In the genomic region with DNA sequence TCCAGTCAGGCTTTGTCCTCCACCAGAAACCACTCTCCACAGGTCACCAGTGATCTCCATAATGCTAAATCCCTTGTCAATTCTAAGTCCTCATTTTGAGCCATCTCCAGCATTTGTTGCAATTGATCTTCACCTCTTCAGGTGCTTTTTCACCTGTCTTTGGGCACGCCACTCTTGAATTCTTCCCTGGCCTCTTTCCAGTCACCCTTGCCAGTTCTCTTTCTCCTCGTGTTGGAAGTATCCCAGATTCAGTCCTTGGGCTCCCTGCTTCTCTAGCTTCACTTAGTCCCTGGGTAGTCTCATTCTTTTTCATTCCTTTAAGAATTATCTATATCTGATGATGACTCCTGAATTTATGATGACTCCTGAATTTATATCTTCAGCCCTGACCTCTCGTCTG, we compare ENCODE assay signal across 20 cellular contexts. TPM values are rescaled to one million over a fixed set of nuclear protein-coding genes. Genes with fewer than 3 reads are reported as not detected.
DNase-seq lines count a peak whose midpoint lies in the region; ATAC-seq, FAIRE-seq and TF ChIP-seq lines count a peak whose summit lies in the region.
"Had no signal": no experiment of that assay in that cellular context is flagged by ENCODE, and none has a peak within 500 bp of the region (broad histone marks: within the 10 kb centered on the region; RNA-seq: fewer than 3 reads in every experiment).

No MANE protein-coding gene starts in this region.

- no peak for FAIRE-seq in HepG2 (lab: Jason Lieb, UNC)
- no peak for FAIRE-seq in GM12878 (lab: Jason Lieb, UNC)
- no peak for FAIRE-seq in GM12892 (lab: Jason Lieb, UNC)
- FAIRE-seq: G401.6, H54 had no signal

- peaks cover 20% of the 10 kb centered on the region for H4K20me1 ChIP-seq in HepG2 (ENCODE audit: insufficient read depth, low read length)
- H4K20me1 ChIP-seq in GM12878 (ENCODE audit: control insufficient read depth, insufficient read depth) = no peaks in the 10 kb centered on the region

- no peaks in the 10 kb centered on the region for H3K9me3 ChIP-seq in HepG2 (ENCODE audit: low read length)
- no peaks in the 10 kb centered on the region for H3K9me3 ChIP-seq in right lobe of liver
- peaks cover 2% of the 10 kb centered on the region; the same call in 2 of the 3 replicates for H3K9me3 ChIP-seq in GM12878 (replicated peaks; ENCODE audit: control insufficient read depth, insufficient read depth, low read length)
- H3K9me3 ChIP-seq: HAP-1 had no signal

- POLR2A ChIA-PET in HepG2 (lab: Yijun Ruan, JAX) = no interaction called here
- POLR2A ChIA-PET in GM12878 (lab: Charles Lee) = no interaction called here

- intact Hi-C loops in HepG2 (cut with micrococcal nuclease; ENCODE audit: unreplicated experiment) = no loop called here
- intact Hi-C loops in right lobe of liver (cut with DNase I) = no loop called here
- intact Hi-C loops in GM12878 (cut with micrococcal nuclease; ENCODE audit: unreplicated experiment) = no loop called here

- H3K4me2 ChIP-seq in HepG2 (ENCODE audit: low read depth, low read length) = no peak overlapping the region
- H3K4me2 ChIP-seq in GM12878 (ENCODE audit: control insufficient read depth, insufficient read depth) = no peak overlapping the region

- DNase-seq in HepG2 (ENCODE audit: low spot score) = no peak
- DNase-seq in right lobe of liver = no peak
- no peak for DNase-seq in GM12878 (ENCODE audit: low read depth, low spot score)
- no peak for DNase-seq in epithelial cell of prostate (ENCODE audit: low read depth, low spot score)
- no peak for DNase-seq in GM12892 (ENCODE audit: insufficient read length)
- DNase-seq in kidney tubule cell (ENCODE audit: low spot score) = no peak
- DNase-seq: 8988T; Calu3; CD4-positive, alpha-beta memory T cell; COR-L47; DMS53; DMS79 treated with DMSO at 0.1 percent for 48 hours; GOT3; HFFc6 had no signal

- TF ChIP-seq POLR2A in HepG2 (IDR thresholded peaks at IDR 0.05; ENCODE audit: insufficient read depth in 1 of 2, low read depth in 2 of 2, low read length in 2 of 2) (no peak), right lobe of liver (IDR thresholded peaks at IDR 0.05) (no peak), GM12878 (IDR thresholded peaks at IDR 0.05; ENCODE audit: low read depth, low read length) (no peak), GM12892 (IDR thresholded peaks at IDR 0.05; ENCODE audit: low read depth, low read length) (no peak)

- SMC1A ChIA-PET in GM12878 (lab: Charles Lee; ENCODE audit: uncharacterized antibody, unreplicated experiment) = no interaction called here

- in situ Hi-C loops in HepG2 (cut with HindIII; ENCODE audit: extremely low pct_ligation_motif_present, low pct_unique_long_range_greater_than_20kb) = no loop called here
- in situ Hi-C loops in GM12878 (cut with MboI) = no loop called here

- no peaks in the 10 kb centered on the region for H3K27me3 ChIP-seq in HepG2 (ENCODE audit: control insufficient read depth in 1 of 2, insufficient read depth in 2 of 2, low read length in 2 of 2)
- H3K27me3 ChIP-seq in right lobe of liver = no peaks in the 10 kb centered on the region
- H3K27me3 ChIP-seq in GM12878 (replicated peaks in 1 of 2; ENCODE audit: control insufficient read depth in 2 of 2, insufficient read depth in 2 of 2, low read length in 1 of 2) = no peaks in the 10 kb centered on the region

- TF ChIP-seq RAD21 in HepG2 (CRISPR knock-in tag; IDR thresholded peaks at IDR 0.05) (no peak), GM12878 (IDR thresholded peaks at IDR 0.05; ENCODE audit: insufficient read depth, low read depth, low read length) (no peak)

- H3K4me1 ChIP-seq in HepG2 (ENCODE audit: insufficient read depth, low read length) (peaks cover 42% of the 10 kb centered on the region), right lobe of liver (peaks cover 0 to 36% (median 10%) of the 10 kb centered on the region in 4 donors), GM12878 (ENCODE audit: control insufficient read depth, insufficient read depth, low read length) (no peaks in the 10 kb centered on the region)
- H3K4me1 ChIP-seq: HAP-1 had no signal

- H3K36me3 ChIP-seq in HepG2 (replicated peaks in 1 of 2; ENCODE audit: control insufficient read depth in 1 of 2, insufficient read depth in 2 of 2, low read length in 2 of 2) (peaks cover 31 to 79% of the 10 kb centered on the region in 2 experiments), right lobe of liver (peaks cover 0 to 29% (median 12%) of the 10 kb centered on the region in 4 donors), GM12878 (ENCODE audit: control insufficient read depth in 2 of 2, insufficient read depth in 2 of 2, low read length in 1 of 2) (peaks cover 12 to 54% of the 10 kb centered on the region in 2 experiments)

- H3K9ac ChIP-seq in HepG2 (ENCODE audit: insufficient read depth, low read depth, low read length) = no peak overlapping the region
- no peak overlapping the region for H3K9ac ChIP-seq in GM12878 (ENCODE audit: control insufficient read depth, insufficient read depth, low read length)

- TF ChIP-seq EP300 in HepG2 (IDR thresholded peaks at IDR 0.05; ENCODE audit: low read depth in 2 of 2, low read length in 2 of 2) = no peak
- TF ChIP-seq EP300 in HepG2 (CRISPR knock-in tag; IDR thresholded peaks at IDR 0.05; ENCODE audit: borderline replicate concordance) = no peak
- no peak for TF ChIP-seq EP300 in GM12878 (IDR thresholded peaks at IDR 0.05; ENCODE audit: borderline replicate concordance in 1 of 2, control insufficient read depth in 1 of 2, low read depth in 2 of 2, low read length in 2 of 2)

- ATAC-seq in HepG2 = no peak
- no peak for ATAC-seq in right lobe of liver
- ATAC-seq in GM12878 = no peak
- no peak for ATAC-seq in GM18502 (IDR thresholded peaks at IDR 0.05; ENCODE audit: poor library complexity, unreplicated experiment)

- H2AFZ ChIP-seq in HepG2 (ENCODE audit: low read length) (no peak overlapping the region), GM12878 (ENCODE audit: control insufficient read depth, low read depth, low read length) (no peak overlapping the region)

- TF ChIP-seq CTCF in HepG2 (CRISPR knock-in tag; IDR thresholded peaks at IDR 0.05) = no peak
- no peak for TF ChIP-seq CTCF in right lobe of liver (IDR thresholded peaks at IDR 0.05)
- no peak for TF ChIP-seq CTCF in GM12878 (IDR thresholded peaks at IDR 0.05 in 2 of 3, conservative IDR thresholded peaks at IDR 0.05 in 1 of 3; ENCODE audit: control insufficient read depth in 2 of 3, extremely low read depth in 1 of 3, insufficient read depth in 1 of 3, low read depth in 3 of 3, low read length in 3 of 3)

- CTCF ChIA-PET in HepG2 (lab: Yijun Ruan, JAX; ENCODE audit: low intra/inter-chr PET ratio, low total read pairs) (no interaction called here), GM12878 (lab: Yijun Ruan, JAX) (interaction anchor here (1.3 kb wide), 1 partner anchor 83 kb away, joined by 3 read pairs; no protein-coding TSS in a partner anchor)

- WGBS in HepG2 (ENCODE audit: low lambda C conversion rate) = 100% methylated on average over 3 of the region's 3 CpGs
- 45% methylated on average over 3 of the region's 3 CpGs for WGBS in right lobe of liver (ENCODE audit: insufficient coverage, low coverage, low lambda C conversion rate, missing lambda C conversion rate)
- WGBS in GM12878 (ENCODE audit: insufficient coverage, insufficient replicate concordance, low lambda C conversion rate, missing lambda C conversion rate) = 94% methylated on average over 3 of the region's 3 CpGs

- H3K79me2 ChIP-seq in HepG2 (ENCODE audit: insufficient read depth, low read length) (peaks cover 24% of the 10 kb centered on the region), GM12878 (ENCODE audit: control insufficient read depth, insufficient read depth, low read length) (peaks cover 3% of the 10 kb centered on the region)

- RAD21 ChIA-PET in GM12878 (lab: Charles Lee; ENCODE audit: unreplicated experiment) = no interaction called here

- H3K27ac ChIP-seq in HepG2 (ENCODE audit: extremely low read length, insufficient read depth, low read length) (no peak overlapping the region), right lobe of liver (no peak overlapping the region), GM12878 (ENCODE audit: control insufficient read depth, insufficient read depth) (no peak overlapping the region), epithelial cell of prostate (peak overlapping the region; percentile 82)

- BruUV-seq in HepG2 (replicated peaks; lab: Mats Ljungman, UMichigan) (no TSS peak), GM12878 (replicated peaks; lab: Mats Ljungman, UMichigan) (TSS peak; percentile 87)

- H3K4me3 ChIP-seq in HepG2 (replicated peaks in 1 of 3; ENCODE audit: insufficient read depth in 1 of 3, low read depth in 2 of 3, low read length in 3 of 3) (no peak overlapping the region), right lobe of liver (no peak overlapping the region), GM12878 (no peak overlapping the region)
- H3K4me3 ChIP-seq: HAP-1 had no signal

RNA-seq across cellular contexts. Expression of a gene that starts 37.5 kb away (rescaled TPM):
- total RNA-seq in HepG2 (2016; rRNA removed; fragmentation: Illumina TruSeq; extraction: Trizol) (99.7 and 188 TPM in 2 replicates), right lobe of liver (10 to 100 TPM; 15.8 to 35.8 (median 22.3) TPM), GM12878 (2014; rRNA removed) (52.6 and 59.6 TPM in 2 replicates), GM12878 (2014; rRNA removed; fragmentation: Illumina TruSeq; extraction: Trizol) (69.8 and 71.0 TPM in 2 replicates), GM12878 (2021) (72.6 TPM in 2 replicates)
- total RNA-seq in HepG2 (2016; cell fraction: cytosol; rRNA removed; fragmentation: Illumina TruSeq; extraction: Trizol; ENCODE audit: low read depth) = 19.1 and 23.2 TPM in 2 replicates
- 102 and 181 TPM in 2 replicates for total RNA-seq in HepG2 (2016; cell fraction: insoluble cytoplasmic fraction; rRNA removed; fragmentation: Illumina TruSeq; extraction: Trizol)
- 106 and 120 TPM in 2 replicates for total RNA-seq in HepG2 (2016; cell fraction: membrane; rRNA removed; fragmentation: Illumina TruSeq; extraction: Trizol)
- 59.2 and 61.8 TPM in 2 replicates for total RNA-seq in HepG2 (2016; cell fraction: nucleus; rRNA removed; fragmentation: Illumina TruSeq; extraction: Trizol)
- polyA plus RNA-seq in HepG2 (2011; rRNA removed) (72.5 and 89.5 TPM in 2 replicates), GM12878 (2011; rRNA removed) (100 and 162 TPM in 2 replicates), GM12878 (2014; fragmentation: Illumina TruSeq; extraction: Trizol) (62.6 and 76.2 TPM in 2 replicates), GM12878 (2014; fragmentation: Nextera tagmentation; extraction: Ambion mirVana) (10 to 100 TPM; 20.6 to 23.4 TPM), GM12878 (2014; rRNA removed) (28.0 and 35.6 TPM in 2 replicates), GM12878 (2016; fragmentation: Nextera tagmentation; extraction: Ambion mirVana) (10 to 100 TPM; 47.5 to 52.5 TPM)
- 38.7 and 59.9 TPM in 2 replicates for polyA plus RNA-seq in HepG2 (2011; cell fraction: cytosol; rRNA removed)
- 17.3 and 27.5 TPM in 2 replicates for polyA plus RNA-seq in HepG2 (2011; cell fraction: nucleus; rRNA removed)
- polyA plus RNA-seq in HepG2 (2012) = 88.0 and 112 TPM in 2 replicates
- 10.3 and 11.1 TPM in 2 replicates for polyA plus RNA-seq in HepG2 (2016; cell fraction: cytosol; fragmentation: Illumina TruSeq; extraction: Trizol; ENCODE audit: low read depth)
- 125 and 127 TPM in 2 replicates for polyA plus RNA-seq in HepG2 (2016; cell fraction: insoluble cytoplasmic fraction; fragmentation: Illumina TruSeq; extraction: Trizol; ENCODE audit: low read depth)
- 48.4 and 51.8 TPM in 2 replicates for polyA plus RNA-seq in HepG2 (2016; cell fraction: membrane; fragmentation: Illumina TruSeq; extraction: Trizol; ENCODE audit: low read depth)
- polyA plus RNA-seq in HepG2 (2016; cell fraction: nucleus; fragmentation: Illumina TruSeq; extraction: Trizol; ENCODE audit: insufficient read depth, low read depth) = 46.4 and 50.6 TPM in 2 replicates
- polyA minus RNA-seq in HepG2 (2011; rRNA and poly(A)+ RNA removed; ENCODE audit: low replicate concordance) = 21.4 and 67.1 TPM in 2 replicates
- polyA minus RNA-seq in HepG2 (2011; cell fraction: cytosol; rRNA and poly(A)+ RNA removed) = 105 and 119 TPM in 2 replicates
- 83.8 and 92.4 TPM in 2 replicates for polyA minus RNA-seq in HepG2 (2011; cell fraction: nucleus; rRNA and poly(A)+ RNA removed)
- 80.8 and 88.1 TPM in 2 replicates for total RNA-seq in GM12878 (2013; cell fraction: nucleolus; rRNA removed)
- 24.7 TPM for polyA plus RNA-seq in GM12878 (2011; ENCODE audit: low read depth)
- polyA plus RNA-seq in GM12878 (2011; cell fraction: cytosol; rRNA removed) = 32.0 and 38.4 TPM in 2 replicates
- polyA plus RNA-seq in GM12878 (2011; cell fraction: nucleus; rRNA removed) = 28.7 and 36.7 TPM in 2 replicates
- polyA plus RNA-seq in GM12878 (2012) = 24.5 and 34.8 TPM in 2 replicates
- polyA minus RNA-seq in GM12878 (2011; rRNA and poly(A)+ RNA removed) = 77.4 and 116 TPM in 2 replicates
- 37.0 and 41.8 TPM in 2 replicates for polyA minus RNA-seq in GM12878 (2011; cell fraction: cytosol; rRNA and poly(A)+ RNA removed)
- polyA minus RNA-seq in GM12878 (2011; cell fraction: nucleus; rRNA and poly(A)+ RNA removed) = 19.3 and 25.4 TPM in 2 replicates
- polyA plus RNA-seq in GM12892 (2012; ENCODE audit: missing spikeins) = 48.3 TPM

RNA-seq across cellular contexts. Expression of a gene that starts 56.1 kb away (rescaled TPM):
- total RNA-seq in HepG2 (2016; rRNA removed; fragmentation: Illumina TruSeq; extraction: Trizol) (not detected in 2 replicates), right lobe of liver (1 to 10 TPM; 1.8 to 3.9 (median 2.6) TPM), GM12878 (2014; rRNA removed) (8.2 TPM in 2 replicates), GM12878 (2014; rRNA removed; fragmentation: Illumina TruSeq; extraction: Trizol) (4.5 and 5.2 TPM in 2 replicates), GM12878 (2021) (6.9 and 7.3 TPM in 2 replicates)
- not detected in 2 replicates for total RNA-seq in HepG2 (2016; cell fraction: cytosol; rRNA removed; fragmentation: Illumina TruSeq; extraction: Trizol; ENCODE audit: low read depth)
- not detected in 2 replicates for total RNA-seq in HepG2 (2016; cell fraction: insoluble cytoplasmic fraction; rRNA removed; fragmentation: Illumina TruSeq; extraction: Trizol)
- total RNA-seq in HepG2 (2016; cell fraction: membrane; rRNA removed; fragmentation: Illumina TruSeq; extraction: Trizol) = not detected in 2 replicates
- total RNA-seq in HepG2 (2016; cell fraction: nucleus; rRNA removed; fragmentation: Illumina TruSeq; extraction: Trizol) = not detected in 2 replicates
- polyA plus RNA-seq in HepG2 (2011; rRNA removed) (not detected in 2 replicates), GM12878 (2011; rRNA removed) (0.90 and 1.1 TPM in 2 replicates), GM12878 (2014; fragmentation: Illumina TruSeq; extraction: Trizol) (3.9 and 4.8 TPM in 2 replicates), GM12878 (2014; fragmentation: Nextera tagmentation; extraction: Ambion mirVana) (1 to 10 TPM in 1 of 2 experiments, under 1 TPM in 1; 0.64 to 2.6 TPM), GM12878 (2014; rRNA removed) (8.3 and 9.9 TPM in 2 replicates), GM12878 (2016; fragmentation: Nextera tagmentation; extraction: Ambion mirVana) (1 to 10 TPM; 8.0 to 9.1 TPM)
- polyA plus RNA-seq in HepG2 (2011; cell fraction: cytosol; rRNA removed) = not detected in 2 replicates
- polyA plus RNA-seq in HepG2 (2011; cell fraction: nucleus; rRNA removed) = not detected in 2 replicates
- polyA plus RNA-seq in HepG2 (2012) = not detected in 2 replicates
- polyA plus RNA-seq in HepG2 (2016; cell fraction: cytosol; fragmentation: Illumina TruSeq; extraction: Trizol; ENCODE audit: low read depth) = not detected in 2 replicates
- not detected in 2 replicates for polyA plus RNA-seq in HepG2 (2016; cell fraction: insoluble cytoplasmic fraction; fragmentation: Illumina TruSeq; extraction: Trizol; ENCODE audit: low read depth)
- not detected in 2 replicates for polyA plus RNA-seq in HepG2 (2016; cell fraction: membrane; fragmentation: Illumina TruSeq; extraction: Trizol; ENCODE audit: low read depth)
- not detected in 2 replicates for polyA plus RNA-seq in HepG2 (2016; cell fraction: nucleus; fragmentation: Illumina TruSeq; extraction: Trizol; ENCODE audit: insufficient read depth, low read depth)
- not detected in 2 replicates for polyA minus RNA-seq in HepG2 (2011; rRNA and poly(A)+ RNA removed; ENCODE audit: low replicate concordance)
- polyA minus RNA-seq in HepG2 (2011; cell fraction: cytosol; rRNA and poly(A)+ RNA removed) = not detected in 2 replicates
- 0.62 TPM in 1 of 2 replicates, not detected in the other for polyA minus RNA-seq in HepG2 (2011; cell fraction: nucleus; rRNA and poly(A)+ RNA removed)
- total RNA-seq in GM12878 (2013; cell fraction: nucleolus; rRNA removed) = 1.1 and 1.2 TPM in 2 replicates
- 4.0 TPM for polyA plus RNA-seq in GM12878 (2011; ENCODE audit: low read depth)
- polyA plus RNA-seq in GM12878 (2011; cell fraction: cytosol; rRNA removed) = 0.72 and 0.78 TPM in 2 replicates
- polyA plus RNA-seq in GM12878 (2011; cell fraction: nucleus; rRNA removed) = 0.48 and 0.52 TPM in 2 replicates
- polyA plus RNA-seq in GM12878 (2012) = 5.8 and 8.6 TPM in 2 replicates
- polyA minus RNA-seq in GM12878 (2011; rRNA and poly(A)+ RNA removed) = 0.29 and 0.77 TPM in 2 replicates
- not detected in 2 replicates for polyA minus RNA-seq in GM12878 (2011; cell fraction: cytosol; rRNA and poly(A)+ RNA removed)
- 0.77 and 1.2 TPM in 2 replicates for polyA minus RNA-seq in GM12878 (2011; cell fraction: nucleus; rRNA and poly(A)+ RNA removed)
- 3.7 TPM for polyA plus RNA-seq in GM12892 (2012; ENCODE audit: missing spikeins)
- total RNA-seq: A673, Calu3, Daoy had no signal
- polyA plus RNA-seq: CD4-positive, alpha-beta memory T cell had no signal
